In genomic region chr9:34169125-34169524, GRCh38 we compare ENCODE assay signal across 16 cellular contexts.
"Had no signal": no experiment of that assay in that cellular context is flagged by ENCODE, and none has a peak within 500 bp of the region (broad histone marks: within the 10 kb centered on the region; RNA-seq: fewer than 3 reads in every experiment).

No MANE protein-coding gene starts in this region.

- H3K9me3 Mint-ChIP-seq: activated CD4-positive, alpha-beta memory T cell treated with anti-CD3 and anti-CD28 coated beads for 36 hours; activated naive CD4-positive, alpha-beta T cell treated with anti-CD3 and anti-CD28 coated beads for 36 hours; activated naive CD8-positive, alpha-beta T cell treated with anti-CD3 and anti-CD28 coated beads, Interleukin-2, amount 10 ng/mL, durations not matched to agents 7 days and 5 days; neural progenitor cell had no signal

- H3K4me3 Mint-ChIP-seq: activated CD4-positive, alpha-beta memory T cell treated with anti-CD3 and anti-CD28 coated beads for 36 hours; activated naive CD4-positive, alpha-beta T cell treated with anti-CD3 and anti-CD28 coated beads for 36 hours; activated naive CD8-positive, alpha-beta T cell treated with anti-CD3 and anti-CD28 coated beads, Interleukin-2, amount 10 ng/mL, durations not matched to agents 7 days and 5 days; naive thymus-derived CD4-positive, alpha-beta T cell; neural progenitor cell; T-helper 17 cell had no signal

- ATAC-seq: left lobe of liver; lower lobe of right lung; naive thymus-derived CD4-positive, alpha-beta T cell; stimulated activated naive CD8-positive, alpha-beta T cell treated with anti-CD3 and anti-CD28 coated beads, Interleukin-15, Interleukin-2, amounts not matched to agents 100 U/mL and 50 U/mL, for 24 hours; T-helper 17 cell had no signal

- H3K4me1 Mint-ChIP-seq: neural progenitor cell had no signal

- H3K27me3 Mint-ChIP-seq: activated CD4-positive, alpha-beta memory T cell treated with anti-CD3 and anti-CD28 coated beads for 36 hours; activated naive CD8-positive, alpha-beta T cell treated with anti-CD3 and anti-CD28 coated beads, Interleukin-2, amount 10 ng/mL, durations not matched to agents 7 days and 5 days; naive thymus-derived CD4-positive, alpha-beta T cell; T-helper 17 cell had no signal

- H3K27ac Mint-ChIP-seq: activated CD4-positive, alpha-beta memory T cell treated with anti-CD3 and anti-CD28 coated beads for 36 hours; activated naive CD4-positive, alpha-beta T cell treated with anti-CD3 and anti-CD28 coated beads for 36 hours; activated naive CD8-positive, alpha-beta T cell treated with anti-CD3 and anti-CD28 coated beads, Interleukin-2, amount 10 ng/mL, durations not matched to agents 7 days and 5 days; neural progenitor cell; T-helper 17 cell had no signal

- DNase-seq: activated CD4-positive, alpha-beta memory T cell treated with anti-CD3 and anti-CD28 coated beads for 36 hours; activated CD4-positive, alpha-beta T cell treated with anti-CD3 and anti-CD28 coated beads for 48 hours; activated naive CD4-positive, alpha-beta T cell treated with anti-CD3 and anti-CD28 coated beads for 36 hours; activated naive CD8-positive, alpha-beta T cell treated with anti-CD3 and anti-CD28 coated beads, Interleukin-2, amount 10 ng/mL, durations not matched to agents 7 days and 5 days; activated T-cell treated with anti-CD3 and anti-CD28 coated beads, Interleukin-2, amount 50 U/mL, for 48 hours; amniotic stem cell; heart right ventricle; lower lobe of right lung; naive thymus-derived CD4-positive, alpha-beta T cell; retina; stimulated activated CD4-positive, alpha-beta T cell treated with anti-CD3 and anti-CD28 coated beads, Interleukin-4, amount 100 ng/mL, for 24 hours; stimulated activated naive CD8-positive, alpha-beta T cell treated with anti-CD3 and anti-CD28 coated beads, Interleukin-15, Interleukin-2, amounts not matched to agents 100 U/mL and 50 U/mL, for 24 hours; T-helper 17 cell; upper lobe of left lung had no signal

- H3K36me3 Mint-ChIP-seq: activated CD4-positive, alpha-beta memory T cell treated with anti-CD3 and anti-CD28 coated beads for 36 hours; activated naive CD8-positive, alpha-beta T cell treated with anti-CD3 and anti-CD28 coated beads, Interleukin-2, amount 10 ng/mL, durations not matched to agents 7 days and 5 days; neural progenitor cell had no signal
